ENCODE assay signal across 9 cellular contexts in genomic region chr20:17859002-17859615, GRCh38.
DNase-seq lines count a peak whose midpoint lies in the region; ATAC-seq, FAIRE-seq and TF ChIP-seq lines count a peak whose summit lies in the region.
"Had no signal": no experiment of that assay in that cellular context is flagged by ENCODE, and none has a peak within 500 bp of the region (broad histone marks: within the 10 kb centered on the region; RNA-seq: fewer than 3 reads in every experiment).

No MANE protein-coding gene starts in this region.

- peak overlapping the region; percentile 59 for H3K4me2 ChIP-seq in HepG2 (ENCODE audit: low read depth, low read length)

- H3K4me1 ChIP-seq in HepG2 (ENCODE audit: insufficient read depth, low read length) = peaks cover 100% of the 10 kb centered on the region

- no peaks in the 10 kb centered on the region for H3K36me3 ChIP-seq in HepG2 (replicated peaks in 1 of 2; ENCODE audit: control insufficient read depth in 1 of 2, insufficient read depth in 2 of 2, low read length in 2 of 2)

- BruUV-seq in HepG2 (replicated peaks; lab: Mats Ljungman, UMichigan) = no TSS peak

- TF ChIP-seq CTCF in GM12864 (IDR thresholded peaks at IDR 0.05; ENCODE audit: low read depth, low read length, missing control alignments) (no peak), HepG2 (CRISPR knock-in tag; IDR thresholded peaks at IDR 0.05) (peak; percentile 45; the same call in 1 of the 2 replicates)

- H3K9me3 ChIP-seq in HepG2 (ENCODE audit: low read length) = no peaks in the 10 kb centered on the region

- ATAC-seq in GM19452 (IDR thresholded peaks at IDR 0.05; ENCODE audit: unreplicated experiment) (peak; percentile 51), HG03439 (IDR thresholded peaks at IDR 0.05; ENCODE audit: unreplicated experiment) (peak; percentile 41), HepG2 (peak; percentile 78)

- H2AFZ ChIP-seq in HepG2 (ENCODE audit: low read length) = no peak overlapping the region

- TF ChIP-seq POLR2A in HepG2 (IDR thresholded peaks at IDR 0.05; ENCODE audit: insufficient read depth in 1 of 2, low read depth in 2 of 2, low read length in 2 of 2) = peak; percentile 56 to 58; a peak in 2 of 4 replicates

- no peaks in the 10 kb centered on the region for H3K27me3 ChIP-seq in HepG2 (ENCODE audit: control insufficient read depth in 1 of 2, insufficient read depth in 2 of 2, low read length in 2 of 2)

- intact Hi-C loops in HepG2 (cut with micrococcal nuclease; ENCODE audit: unreplicated experiment) = loop anchor here (1.0 to 5.0 kb wide), 6 partner anchors 16 to 175 kb away; no protein-coding TSS in a partner anchor

- TF ChIP-seq EP300 in HepG2 (IDR thresholded peaks at IDR 0.05; ENCODE audit: low read depth in 2 of 2, low read length in 2 of 2) = peak; percentile 100
- TF ChIP-seq EP300 in HepG2 (CRISPR knock-in tag; IDR thresholded peaks at IDR 0.05; ENCODE audit: borderline replicate concordance) = peak; percentile 100

- POLR2A ChIA-PET in HepG2 (lab: Yijun Ruan, JAX) = interaction anchor here (0.6 to 18.0 kb wide), 28 partner anchors 11 to 648 kb away, joined by 3 to 763 read pairs (median 5); partner anchors contain the start of genes DSTN, MGME1 and RRBP1

- in situ Hi-C loops in HepG2 (cut with HindIII; ENCODE audit: extremely low pct_ligation_motif_present, low pct_unique_long_range_greater_than_20kb) = no loop called here

- no peaks in the 10 kb centered on the region for H4K20me1 ChIP-seq in HepG2 (ENCODE audit: insufficient read depth, low read length)

- 17% methylated on average over 5 of the region's 7 CpGs for WGBS in HepG2 (ENCODE audit: low lambda C conversion rate)

- peak; percentile 98 for FAIRE-seq in HepG2 (lab: Jason Lieb, UNC)
- FAIRE-seq: D721Med had no signal

- peaks cover 2% of the 10 kb centered on the region for H3K79me2 ChIP-seq in HepG2 (ENCODE audit: insufficient read depth, low read length)

- H3K27ac ChIP-seq in HepG2 (ENCODE audit: extremely low read length, insufficient read depth, low read length) = peak overlapping the region; percentile 86

- CTCF ChIA-PET in HepG2 (lab: Yijun Ruan, JAX; ENCODE audit: low intra/inter-chr PET ratio, low total read pairs) = no interaction called here

- peak; percentile 56 for TF ChIP-seq RAD21 in HepG2 (CRISPR knock-in tag; IDR thresholded peaks at IDR 0.05)

- H3K4me3 ChIP-seq in GM12864 (ENCODE audit: low read depth, low read length) (no peak overlapping the region), HepG2 (replicated peaks in 1 of 3; ENCODE audit: insufficient read depth in 1 of 3, low read depth in 2 of 3, low read length in 3 of 3) (peak overlapping the region in 1 of 3 experiments; percentile 17; a peak in 2 of 6 replicates)

- H3K9ac ChIP-seq in HepG2 (ENCODE audit: insufficient read depth, low read depth, low read length) = peak overlapping the region; percentile 63

- DNase-seq in GM12864 (ENCODE audit: low read depth) = peak; percentile 49
- DNase-seq in HepG2 (ENCODE audit: low spot score) = peak; percentile 99
- DNase-seq in AG08396 (ENCODE audit: low spot score) = no peak
- DNase-seq in NCI-H1092 treated with DMSO at 0.1 percent for 48 hours (lab: John Stamatoyannopoulos, UW) = no peak
- DNase-seq in putamen (ENCODE audit: low spot score) = no peak
- DNase-seq in midbrain (lab: John Stamatoyannopoulos, UW) = no peak

TF ChIP-seq in HepG2, 621 proteins besides CTCF, POLR2A, EP300 and RAD21 (continues in another document):
- TF ChIP-seq MYPOP (CRISPR knock-in tag; IDR thresholded peaks at IDR 0.05) = peak; percentile 97
- peak; percentile 100 for TF ChIP-seq FOXJ3 (CRISPR knock-in tag; IDR thresholded peaks at IDR 0.05; ENCODE audit: borderline replicate concordance)
- peak; percentile 97 for TF ChIP-seq ARNTL (CRISPR knock-in tag; IDR thresholded peaks at IDR 0.05)
- peak; percentile 97 for TF ChIP-seq ZNF792 (CRISPR knock-in tag; IDR thresholded peaks at IDR 0.05)
- no peak for TF ChIP-seq EEA1 (CRISPR knock-in tag; IDR thresholded peaks at IDR 0.05; ENCODE audit: borderline replicate concordance)
- TF ChIP-seq FOSL2 (CRISPR knock-in tag; IDR thresholded peaks at IDR 0.05) = peak; percentile 96
- TF ChIP-seq ZNF83 (CRISPR knock-in tag; IDR thresholded peaks at IDR 0.05; ENCODE audit: borderline replicate concordance) = peak; percentile 95; the same call in 1 of the 2 replicates
- no peak for TF ChIP-seq ZNF790 (CRISPR knock-in tag; IDR thresholded peaks at IDR 0.05; ENCODE audit: borderline replicate concordance)
- 0 out of 2 replicates have a peak, but pooled peaks have one; percentile 18 for TF ChIP-seq ZNF10 (CRISPR knock-in tag; IDR thresholded peaks at IDR 0.05; ENCODE audit: borderline replicate concordance, low read depth)
- TF ChIP-seq ZBTB14 (CRISPR knock-in tag; IDR thresholded peaks at IDR 0.05) = no peak
- no peak for TF ChIP-seq TERF1 (CRISPR knock-in tag; IDR thresholded peaks at IDR 0.05)
- TF ChIP-seq ATF2 (CRISPR knock-in tag; IDR thresholded peaks at IDR 0.05) = peak; percentile 99
- TF ChIP-seq CSRNP2 (CRISPR knock-in tag; conservative IDR thresholded peaks at IDR 0.05; ENCODE audit: low read depth) = no peak
- TF ChIP-seq ZNF441 (CRISPR knock-in tag; IDR thresholded peaks at IDR 0.05; ENCODE audit: borderline replicate concordance) = no peak; the same call in none of the 2 replicates
- TF ChIP-seq HNRNPL (IDR thresholded peaks at IDR 0.05; ENCODE audit: low read depth, low read length) = peak; percentile 100
- peak; percentile 93; the same call in 1 of the 2 replicates for TF ChIP-seq ZNF816 (CRISPR knock-in tag; IDR thresholded peaks at IDR 0.05; ENCODE audit: borderline replicate concordance)
- TF ChIP-seq SP1 (IDR thresholded peaks at IDR 0.05) = no peak
- peak; percentile 74 for TF ChIP-seq SP1 (CRISPR knock-in tag; IDR thresholded peaks at IDR 0.05)
- peak; percentile 94 for TF ChIP-seq KLF6 (CRISPR knock-in tag; IDR thresholded peaks at IDR 0.05)
- TF ChIP-seq SIN3A (IDR thresholded peaks at IDR 0.05; ENCODE audit: borderline replicate concordance, low read depth, low read length) = 0 out of 2 replicates have a peak, but pooled peaks have one; percentile 48
- peak; percentile 72 for TF ChIP-seq RNF2 (conservative IDR thresholded peaks at IDR 0.05; ENCODE audit: low read depth)

Comparison
In these comparisons a context has a peak if more than half of its experiments do, and no peak if none do; other contexts are left out.
1. DNase-seq: peak in GM12864 (single experiment) and HepG2 (single experiment); none in AG08396 (single experiment), NCI-H1092 treated with DMSO at 0.1 percent for 48 hours (single experiment), putamen (single experiment) and midbrain (single experiment).
2. Peak in every context shown above with its lines, with median percentiles within 50 percentile points of each other: ATAC-seq.